18 cellular contexts compared by ENCODE assay signal in genomic region chr10:122643931-122644534, GRCh38. TPM values are rescaled to one million over a fixed set of nuclear protein-coding genes. Genes with fewer than 3 reads are reported as not detected.
DNase-seq lines count a peak whose midpoint lies in the region; ATAC-seq and TF ChIP-seq lines count a peak whose summit lies in the region.
"Had no signal": no experiment of that assay in that cellular context is flagged by ENCODE, and none has a peak within 500 bp of the region (broad histone marks: within the 10 kb centered on the region; RNA-seq: fewer than 3 reads in every experiment).

No MANE protein-coding gene starts in this region.

- H3K27me3 Mint-ChIP-seq in neural progenitor cell (ENCODE audit: insufficient read depth, low read depth), result no peaks in the 10 kb centered on the region
- H3K27me3 Mint-ChIP-seq in activated T-cell treated with anti-CD3 and anti-CD28 coated beads, Interleukin-2, amount 50 U/mL, for 72 hours (ENCODE audit: low read depth), result no peaks in the 10 kb centered on the region

- H3K9me3 ChIP-seq in HEK293 (ENCODE audit: control insufficient read depth, insufficient read depth, low read depth, low read length) (no peaks in the 10 kb centered on the region), neural progenitor cell (ENCODE audit: low read depth) (no peaks in the 10 kb centered on the region), spleen (no peaks in the 10 kb centered on the region), stomach (no peaks in the 10 kb centered on the region)
- H3K9me3 ChIP-seq: BE2C had no signal

- 74 to 93% (median 92%) methylated on average over 9 to 13 of the region's 13 CpGs for WGBS in spleen, 5 donors
- 79 to 91% (median 84%) methylated on average over 10 to 13 of the region's 13 CpGs for WGBS in stomach, 5 donors

- H3K79me2 ChIP-seq in neural progenitor cell (ENCODE audit: low read depth), result no peaks in the 10 kb centered on the region

- no peaks in the 10 kb centered on the region for H3F3A ChIP-seq in neural progenitor cell (ENCODE audit: low read depth)

- TF ChIP-seq EP300 in stomach (IDR thresholded peaks at IDR 0.05), result no peak

- H3K4me1 ChIP-seq in HEK293 (ENCODE audit: control insufficient read depth, insufficient read depth, low read length) (no peaks in the 10 kb centered on the region), neural progenitor cell (no peaks in the 10 kb centered on the region), spleen (no peaks in the 10 kb centered on the region), stomach (no peaks in the 10 kb centered on the region)
- H3K4me1 ChIP-seq: BE2C had no signal

- intact Hi-C loops in spleen (cut with DNase I; ENCODE audit: low total_unique reads) (no loop called here), stomach (cut with DNase I; ENCODE audit: low total_unique reads) (no loop called here)

- TF ChIP-seq CTCF in HEK293 (tag by site-specific recombination; IDR thresholded peaks at IDR 0.05) (no peak), neural progenitor cell (IDR thresholded peaks at IDR 0.05) (no peak), spleen (IDR thresholded peaks at IDR 0.05 in 8 of 11, conservative IDR thresholded peaks at IDR 0.05 in 3 of 11) (no peak), stomach (IDR thresholded peaks at IDR 0.05) (no peak)

- H3K27ac ChIP-seq in HEK293 (ENCODE audit: extremely low read depth, low read depth, low read length) (no peak overlapping the region), neural progenitor cell (no peak overlapping the region), spleen (no peak overlapping the region), stomach (no peak overlapping the region)
- H3K27ac ChIP-seq: C4-2B had no signal

- H3K4me3 ChIP-seq in HEK293 (ENCODE audit: low read depth, low read length) (no peak overlapping the region), neural progenitor cell (no peak overlapping the region), spleen (no peak overlapping the region), stomach (no peak overlapping the region)
- H3K4me3 ChIP-seq: GM23338 had no signal

- H3K9ac ChIP-seq in neural progenitor cell, result no peak overlapping the region

- no peak for TF ChIP-seq POLR2A in spleen (IDR thresholded peaks at IDR 0.05)
- no peak for TF ChIP-seq POLR2A in stomach (IDR thresholded peaks at IDR 0.05)

- H3K36me3 ChIP-seq in HEK293 (ENCODE audit: control insufficient read depth in 2 of 2, insufficient read depth in 1 of 2, low read length in 2 of 2), result no peaks in the 10 kb centered on the region
- no peaks in the 10 kb centered on the region for H3K36me3 ChIP-seq in neural progenitor cell
- H3K36me3 ChIP-seq in spleen, result no peaks in the 10 kb centered on the region
- no peaks in the 10 kb centered on the region for H3K36me3 ChIP-seq in stomach
- H3K36me3 ChIP-seq: BE2C had no signal

- H3K4me3 Mint-ChIP-seq in neural progenitor cell, result peak overlapping the region; percentile 46
- no peak overlapping the region for H3K4me3 Mint-ChIP-seq in activated T-cell treated with anti-CD3 and anti-CD28 coated beads, Interleukin-2, amount 50 U/mL, for 72 hours
- H3K4me3 Mint-ChIP-seq: CD4-positive, alpha-beta T cell; GM23338 had no signal

- H4K20me1 ChIP-seq in neural progenitor cell (ENCODE audit: low read depth), result no peaks in the 10 kb centered on the region

- DNase-seq in neural progenitor cell (ENCODE audit: low spot score), result no peak
- peak; percentile 68 for DNase-seq in spleen
- peak; percentile 6 for DNase-seq in ureter (ENCODE audit: low spot score)
- DNase-seq in activated T-cell treated with anti-CD3 and anti-CD28 coated beads, Interleukin-2, amount 50 U/mL, for 72 hours, result no peak
- no peak for DNase-seq in 8988T
- DNase-seq in stomach, result no peak
- DNase-seq: ACHN, BE2C, DMS153, DMS79, GDM1, HCEC 1CT, IMR-90 had no signal

- H3K36me3 Mint-ChIP-seq in neural progenitor cell, result no peaks in the 10 kb centered on the region
- no peaks in the 10 kb centered on the region for H3K36me3 Mint-ChIP-seq in activated T-cell treated with anti-CD3 and anti-CD28 coated beads, Interleukin-2, amount 50 U/mL, for 72 hours (ENCODE audit: insufficient read depth in 2 of 2)

- no peaks in the 10 kb centered on the region for H3K4me1 Mint-ChIP-seq in neural progenitor cell
- no peaks in the 10 kb centered on the region for H3K4me1 Mint-ChIP-seq in activated T-cell treated with anti-CD3 and anti-CD28 coated beads, Interleukin-2, amount 50 U/mL, for 72 hours (ENCODE audit: low read depth)

- no peak overlapping the region for H3K27ac Mint-ChIP-seq in neural progenitor cell
- no peak overlapping the region for H3K27ac Mint-ChIP-seq in activated T-cell treated with anti-CD3 and anti-CD28 coated beads, Interleukin-2, amount 50 U/mL, for 72 hours
- H3K27ac Mint-ChIP-seq: CD4-positive, alpha-beta T cell; GM23338 had no signal

- no peak overlapping the region for H3K4me2 ChIP-seq in neural progenitor cell
- H3K4me2 ChIP-seq: GM23338 had no signal

- CTCF ChIA-PET in HEK293 (lab: Yijun Ruan, JAX), result no interaction called here

- no peak overlapping the region for H2AFZ ChIP-seq in neural progenitor cell (replicated peaks)
- H2AFZ ChIP-seq: GM23338 had no signal

- no peak for ATAC-seq in activated T-cell treated with anti-CD3 and anti-CD28 coated beads, Interleukin-2, amount 50 U/mL, for 72 hours (replicated peaks in 1 of 2)
- ATAC-seq: GM23338 had no signal

- H3K9me3 Mint-ChIP-seq in neural progenitor cell, result no peaks in the 10 kb centered on the region
- no peaks in the 10 kb centered on the region for H3K9me3 Mint-ChIP-seq in activated T-cell treated with anti-CD3 and anti-CD28 coated beads, Interleukin-2, amount 50 U/mL, for 72 hours
- H3K9me3 Mint-ChIP-seq: CD4-positive, alpha-beta T cell; GM23338 had no signal

- H3K27me3 ChIP-seq in neural progenitor cell (no peaks in the 10 kb centered on the region), spleen (replicated peaks in 1 of 7) (peaks cover 0 to 17% (median 0%) of the 10 kb centered on the region in 7 donors), stomach (peaks cover 0 to 15% (median 0%) of the 10 kb centered on the region in 3 donors)
- H3K27me3 ChIP-seq: BE2C had no signal

- POLR2A ChIA-PET in HEK293 (lab: Yijun Ruan, JAX), result no interaction called here

TF ChIP-seq in HEK293, 187 proteins besides CTCF, POLR2A, EP300 and RAD21:
- TF ChIP-seq ZNF600 (tag by site-specific recombination; IDR thresholded peaks at IDR 0.05) (0 out of 2 replicates have a peak, but pooled peaks have one; percentile 25), ZNF148 (tag by site-specific recombination; IDR thresholded peaks at IDR 0.05; ENCODE audit: borderline replicate concordance) (no peak), ZNF426 (tag by site-specific recombination; IDR thresholded peaks at IDR 0.05) (no peak)

RNA-seq across cellular contexts. Expression of gene C10orf120, which starts 55.6 kb away (rescaled TPM):
- total RNA-seq in neural progenitor cell (ENCODE audit: low replicate concordance) (not detected in 2 replicates), spleen (not detected), ureter (not detected), stomach (not detected)
- polyA plus RNA-seq in spleen (not detected), stomach (not detected)
- not detected for total RNA-seq in activated T-cell treated with anti-CD3 and anti-CD28 coated beads, Interleukin-2, amount 50 U/mL, for 72 hours
- total RNA-seq: CD4-positive, alpha-beta T cell; Daoy; GM23338; IMR-90 had no signal
- polyA plus RNA-seq: GM23338, IMR-90 had no signal

Comparison
In these comparisons a context has a peak if more than half of its experiments do, and no peak if none do; other contexts are left out.
1. DNase-seq: peak in spleen (single experiment) and ureter (single experiment); none in neural progenitor cell (single experiment), activated T-cell treated with anti-CD3 and anti-CD28 coated beads, Interleukin-2, amount 50 U/mL, for 72 hours (0 of 2), 8988T (single experiment) and stomach (single experiment).